ENCODE assay signal across 9 cellular contexts in genomic region chrX:49183701-49184281, GRCh38. TPM values are rescaled to one million over a fixed set of nuclear protein-coding genes. Genes with fewer than 3 reads are reported as not detected.
DNase-seq lines count a peak whose midpoint lies in the region; ATAC-seq and TF ChIP-seq lines count a peak whose summit lies in the region.
"Had no signal": no experiment of that assay in that cellular context is flagged by ENCODE, and none has a peak within 500 bp of the region (broad histone marks: within the 10 kb centered on the region; RNA-seq: fewer than 3 reads in every experiment).

No MANE protein-coding gene starts in this region.

- WGBS in urinary bladder: 80% methylated on average over 18 of the region's 18 CpGs

- H3K27me3 Mint-ChIP-seq in brain (peaks cover 8% of the 10 kb centered on the region), mesothelial cell of epicardium (ENCODE audit: low read depth) (no peaks in the 10 kb centered on the region)

- TF ChIP-seq CTCF in cardiac muscle cell (IDR thresholded peaks at IDR 0.05; ENCODE audit: low read depth, low read length) (no peak), brain (conservative IDR thresholded peaks at IDR 0.05) (no peak), mesothelial cell of epicardium (IDR thresholded peaks at IDR 0.05; ENCODE audit: unreplicated experiment) (no peak)

- H3K36me3 Mint-ChIP-seq in brain (no peaks in the 10 kb centered on the region), mesothelial cell of epicardium (peaks cover 22% of the 10 kb centered on the region)

- ATAC-seq in left cardiac atrium (no peak), HG02623 (IDR thresholded peaks at IDR 0.05; ENCODE audit: unreplicated experiment) (no peak)

- H3K27ac ChIP-seq in cardiac muscle cell (peak overlapping the region; percentile 62), urinary bladder (ENCODE audit: low read depth) (peak overlapping the region; percentile 70)

- H3K4me3 ChIP-seq in cardiac muscle cell (no peak overlapping the region), urinary bladder (ENCODE audit: low read depth, low read length) (no peak overlapping the region)

- H3K9me3 Mint-ChIP-seq in brain (peaks cover 0 to 43% (median 3%) of the 10 kb centered on the region in 5 experiments), mesothelial cell of epicardium (peaks cover 22% of the 10 kb centered on the region)

- H3K4me1 Mint-ChIP-seq in brain (peaks cover 29% of the 10 kb centered on the region), mesothelial cell of epicardium (peaks cover 20% of the 10 kb centered on the region)

- H3K4me1 ChIP-seq in cardiac muscle cell (ENCODE audit: low read depth) (no peaks in the 10 kb centered on the region), urinary bladder (ENCODE audit: insufficient read depth) (no peaks in the 10 kb centered on the region)

- intact Hi-C loops in left cardiac atrium (cut with DNase I): no loop called here

- H3K36me3 ChIP-seq in cardiac muscle cell (no peaks in the 10 kb centered on the region), urinary bladder (ENCODE audit: insufficient read depth) (no peaks in the 10 kb centered on the region)

- H3K27me3 ChIP-seq in cardiac muscle cell: no peaks in the 10 kb centered on the region

- H3K9me3 ChIP-seq in cardiac muscle cell (ENCODE audit: low read depth): no peaks in the 10 kb centered on the region

- no peak for DNase-seq in cardiac muscle cell (ENCODE audit: low read depth in 1 of 2, low spot score in 1 of 2)
- DNase-seq in left cardiac atrium: no peak
- no peak for DNase-seq in mesothelial cell of epicardium (ENCODE audit: low spot score in 2 of 2, unreplicated experiment in 2 of 2)
- DNase-seq in D341Med (ENCODE audit: low spot score): no peak
- DNase-seq in NCI-H2081 treated with DMSO at 0.1 percent for 48 hours (lab: John Stamatoyannopoulos, UW): no peak

- H3K4me3 Mint-ChIP-seq in brain: peak overlapping the region in 3 of 5 experiments; percentile 51 to 70 (median 65)
- H3K4me3 Mint-ChIP-seq in mesothelial cell of epicardium: peak overlapping the region; percentile 75

- peak overlapping the region in 3 of 5 experiments; percentile 49 to 90 (median 52) for H3K27ac Mint-ChIP-seq in brain
- peak overlapping the region; percentile 89 for H3K27ac Mint-ChIP-seq in mesothelial cell of epicardium

RNA-seq across cellular contexts. Expression of gene PRICKLE3, which starts 2.4 kb away (rescaled TPM):
- total RNA-seq in cardiac muscle cell (10.5 and 16.5 TPM in 2 replicates), left cardiac atrium (10 to 100 TPM in 1 of 2 donors, 1 to 10 TPM in 1; 9.9 to 14.8 TPM), mesothelial cell of epicardium (11.9 to 13.5 TPM (median 13.4 TPM) in 3 replicates), urinary bladder (4.7 TPM)
- polyA plus RNA-seq in cardiac muscle cell (8.1 and 10.9 TPM in 2 replicates), brain (ENCODE audit: insufficient read depth, low read depth, low replicate concordance) (2.1 TPM), urinary bladder (15.2 TPM)

RNA-seq across cellular contexts. Expression of gene PLP2, which starts 12.1 kb away (rescaled TPM):
- total RNA-seq in cardiac muscle cell (8.3 and 12.4 TPM in 2 replicates), left cardiac atrium (100 to 1,000 TPM in 1 of 2 donors, 10 to 100 TPM in 1; 97.5 to 114 TPM), mesothelial cell of epicardium (37.5 to 38.1 TPM (median 37.8 TPM) in 3 replicates), urinary bladder (18.2 TPM)
- polyA plus RNA-seq in cardiac muscle cell (34.6 and 41.2 TPM in 2 replicates), brain (ENCODE audit: insufficient read depth, low read depth, low replicate concordance) (164 TPM), urinary bladder (299 TPM)
- polyA plus RNA-seq: neural cell had no signal

RNA-seq across cellular contexts. Expression of gene SYP, which starts 16.2 kb away (rescaled TPM):
- 0.45 and 1.8 TPM in 2 replicates for total RNA-seq in cardiac muscle cell
- 1.1 and 1.3 TPM in 2 replicates for polyA plus RNA-seq in cardiac muscle cell
- total RNA-seq in left cardiac atrium: 1 to 10 TPM; 1.8 to 2.8 TPM
- 207 TPM for polyA plus RNA-seq in brain (ENCODE audit: insufficient read depth, low read depth, low replicate concordance)
- total RNA-seq in mesothelial cell of epicardium: 0.27 to 0.33 TPM (median 0.32 TPM) in 3 replicates
- total RNA-seq in urinary bladder: 4.7 TPM
- 8.3 TPM for polyA plus RNA-seq in urinary bladder

RNA-seq across cellular contexts. Expression of gene MAGIX, which starts 21.2 kb away (rescaled TPM):
- total RNA-seq in cardiac muscle cell (2.0 and 6.8 TPM in 2 replicates), left cardiac atrium (1 to 10 TPM; 7.7 to 7.9 TPM), mesothelial cell of epicardium (6.3 to 7.1 TPM (median 6.4 TPM) in 3 replicates), urinary bladder (1.9 TPM)
- polyA plus RNA-seq in cardiac muscle cell (3.2 and 10.0 TPM in 2 replicates), brain (ENCODE audit: insufficient read depth, low read depth, low replicate concordance) (9.1 TPM), urinary bladder (4.0 TPM)

RNA-seq across cellular contexts. Expression of gene CACNA1F, which starts 49.3 kb away (rescaled TPM):
- total RNA-seq in cardiac muscle cell (0.45 and 1.0 TPM in 2 replicates), left cardiac atrium (under 1 TPM; 0.03 to 0.21 TPM), mesothelial cell of epicardium (0.32 to 0.75 TPM (median 0.47 TPM) in 3 replicates), urinary bladder (0.05 TPM)
- polyA plus RNA-seq in cardiac muscle cell (0.02 and 1.5 TPM in 2 replicates), brain (ENCODE audit: insufficient read depth, low read depth, low replicate concordance) (1.4 TPM), urinary bladder (0.10 TPM)
- polyA plus RNA-seq: neural cell had no signal
